Comparison of ENCODE assay signal across 1 cellular context in genomic region chr3:101632586-101632985, GRCh38.
TF ChIP-seq lines count a peak whose summit lies in the region.

No MANE protein-coding gene starts in this region.

TF ChIP-seq in GM23338, 12 proteins besides CTCF, POLR2A, EP300 and RAD21:
- TF ChIP-seq REST (IDR thresholded peaks at IDR 0.05; ENCODE audit: unreplicated experiment) (no peak), NANOG (IDR thresholded peaks at IDR 0.05; ENCODE audit: borderline replicate concordance) (no peak), POLR2AphosphoS5 (IDR thresholded peaks at IDR 0.05; ENCODE audit: low read depth) (no peak), ZNF462 (CRISPR knock-in tag; IDR thresholded peaks at IDR 0.05) (no peak), ZNF114 (CRISPR knock-in tag; IDR thresholded peaks at IDR 0.05) (no peak), CREB1 (CRISPR knock-in tag; IDR thresholded peaks at IDR 0.05; ENCODE audit: low read depth) (no peak), EZH2phosphoT487 (IDR thresholded peaks at IDR 0.05; ENCODE audit: unreplicated experiment) (no peak)
